Comparison of ENCODE assay signal across 10 cellular contexts in the genomic region with DNA sequence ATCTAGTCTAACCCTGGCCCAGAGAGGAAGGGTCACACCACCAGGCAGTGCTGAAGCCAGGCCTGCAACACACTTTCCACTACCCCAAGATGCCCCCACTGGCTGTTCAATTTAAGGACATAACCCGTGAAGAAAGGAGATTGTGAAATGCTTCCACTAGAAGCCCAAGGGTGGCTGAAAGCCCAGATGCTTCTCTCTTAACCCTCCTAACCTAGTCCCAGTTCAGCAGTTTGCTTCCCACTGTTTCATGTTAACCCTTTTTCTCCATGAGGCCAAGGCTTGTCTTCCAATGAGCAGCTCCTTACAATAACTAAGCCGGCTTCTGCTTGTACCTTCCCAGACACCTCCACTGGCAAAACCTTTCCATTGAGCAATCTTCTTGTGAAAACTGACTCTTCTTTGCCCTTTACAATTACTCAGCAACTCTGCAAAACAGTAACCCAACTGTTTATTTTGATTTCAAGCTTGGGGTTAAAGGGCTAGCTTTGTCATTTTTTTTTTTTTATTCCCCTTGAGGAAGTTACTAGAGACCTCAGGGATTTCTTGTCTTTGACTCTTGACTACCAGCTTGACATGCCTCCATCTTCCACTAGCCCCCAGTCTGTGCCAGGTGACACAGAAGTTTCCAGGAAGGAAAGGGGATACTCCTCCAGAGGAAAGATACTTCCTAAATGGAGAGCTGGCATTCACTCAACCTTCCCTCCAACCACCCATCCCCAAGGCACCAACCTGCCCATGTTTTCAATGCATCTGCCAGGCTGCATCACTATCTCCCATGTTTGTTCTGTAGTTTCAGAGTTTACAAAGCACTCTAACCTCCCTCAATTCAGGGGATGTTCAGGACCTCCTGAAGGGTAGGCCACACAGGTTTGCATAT.
DNase-seq lines count a peak whose midpoint lies in the region; ATAC-seq, FAIRE-seq and TF ChIP-seq lines count a peak whose summit lies in the region.
"Had no signal": no experiment of that assay in that cellular context is flagged by ENCODE, and none has a peak within 500 bp of the region (broad histone marks: within the 10 kb centered on the region; RNA-seq: fewer than 3 reads in every experiment).

No MANE protein-coding gene starts in this region.

- ATAC-seq in right lobe of liver = peak; percentile 62 to 75 (median 69)
- ATAC-seq in HG03045 (IDR thresholded peaks at IDR 0.05; ENCODE audit: unreplicated experiment) = no peak
- ATAC-seq: activated CD4-positive, alpha-beta T cell treated with anti-CD3 and anti-CD28 coated beads for 36 hours had no signal

- H3K27ac Mint-ChIP-seq in MCF 10A (ENCODE audit: low read depth, unreplicated experiment) = peak overlapping the region; percentile 86
- H3K27ac Mint-ChIP-seq: activated CD4-positive, alpha-beta T cell treated with anti-CD3 and anti-CD28 coated beads for 36 hours had no signal

- H3K27ac ChIP-seq in Karpas-422 (ENCODE audit: low read length) = peak overlapping the region; percentile 97
- H3K27ac ChIP-seq in right lobe of liver = peak overlapping the region; percentile 30 to 70 (median 67)

- H3K36me3 Mint-ChIP-seq in MCF 10A (ENCODE audit: insufficient read depth, unreplicated experiment) = no peaks in the 10 kb centered on the region

- H3K9me3 ChIP-seq in Karpas-422 (ENCODE audit: low read length) (no peaks in the 10 kb centered on the region), right lobe of liver (no peaks in the 10 kb centered on the region)

- no peak for FAIRE-seq in GM12891 (lab: Jason Lieb, UNC)

- DNase-seq in ACHN = peak; percentile 55
- DNase-seq in Karpas-422 = peak; percentile 80
- peak; percentile 92 for DNase-seq in MCF 10A (ENCODE audit: unreplicated experiment)
- peak in 2 of 3 donors; percentile 64 to 75 for DNase-seq in right lobe of liver
- DNase-seq in GM12891 (ENCODE audit: insufficient read length, low spot score) = no peak
- no peak for DNase-seq in NCI-H2227 (lab: John Stamatoyannopoulos, UW; ENCODE audit: unreplicated experiment)
- DNase-seq in SHP77 treated with DMSO at 0.1 percent for 48 hours (lab: John Stamatoyannopoulos, UW) = no peak
- DNase-seq: activated CD4-positive, alpha-beta T cell treated with anti-CD3 and anti-CD28 coated beads for 36 hours; NCI-H1092 treated with DMSO at 0.1 percent for 48 hours had no signal

- H3K4me2 ChIP-seq in Karpas-422 (ENCODE audit: low read depth, low read length, poor library complexity, severe bottlenecking) = peak overlapping the region; percentile 27

- no peak overlapping the region for H2AFZ ChIP-seq in Karpas-422 (ENCODE audit: low read length)

- in situ Hi-C loops in ACHN (cut with HindIII; ENCODE audit: low pct_ligation_motif_present, low pct_unique_long_range_greater_than_20kb, low sequenced_read_pairs) = no loop called here

- H3K4me3 ChIP-seq in Karpas-422 (ENCODE audit: low read length) = no peak overlapping the region
- no peak overlapping the region for H3K4me3 ChIP-seq in right lobe of liver

- H3K4me1 Mint-ChIP-seq in MCF 10A (ENCODE audit: insufficient read depth, unreplicated experiment) = peaks cover 23% of the 10 kb centered on the region

- no peaks in the 10 kb centered on the region for H4K20me1 ChIP-seq in Karpas-422 (ENCODE audit: insufficient read depth, low read depth, low read length)

- H3K27me3 ChIP-seq in Karpas-422 (ENCODE audit: low read length) = no peaks in the 10 kb centered on the region
- H3K27me3 ChIP-seq in right lobe of liver = no peaks in the 10 kb centered on the region

- H3K4me1 ChIP-seq in Karpas-422 (ENCODE audit: low read length) (peaks cover 98% of the 10 kb centered on the region), right lobe of liver (peaks cover 0 to 56% (median 25%) of the 10 kb centered on the region in 4 donors)

- H3K9me3 Mint-ChIP-seq in MCF 10A (ENCODE audit: unreplicated experiment) = no peaks in the 10 kb centered on the region

- TF ChIP-seq POLR2A in right lobe of liver (IDR thresholded peaks at IDR 0.05) (no peak), GM12891 (IDR thresholded peaks at IDR 0.05; ENCODE audit: low read depth, low read length) (no peak)

- CTCF ChIA-PET in MCF 10A (lab: Yijun Ruan, JAX) = interaction anchor here (0.8 to 1.2 kb wide), 2 partner anchors 13 to 210 kb away, joined by 3 read pairs; partner anchors contain the start of gene BCL6

- intact Hi-C loops in MCF 10A (cut with micrococcal nuclease) (no loop called here), right lobe of liver (cut with DNase I) (loop anchor here in 1 of 2 donors (10.0 kb wide), 1 partner anchor 151 kb away; no protein-coding TSS in a partner anchor)

- H3K36me3 ChIP-seq in Karpas-422 (ENCODE audit: insufficient read depth, low read length) = 0 out of 2 replicates have a peak, but pooled peaks cover 7% of the 10 kb centered on the region
- no peaks in the 10 kb centered on the region for H3K36me3 ChIP-seq in right lobe of liver

- POLR2A ChIA-PET in MCF 10A (lab: Yijun Ruan, JAX) = interaction anchor here (0.6 to 1.9 kb wide), 6 partner anchors 35 to 215 kb away, joined by 3 to 15 read pairs (median 4); partner anchors contain the start of gene BCL6

- TF ChIP-seq CTCF in MCF 10A (IDR thresholded peaks at IDR 0.05; ENCODE audit: unreplicated experiment) = no peak
- TF ChIP-seq CTCF in right lobe of liver (IDR thresholded peaks at IDR 0.05) = no peak

- H3K79me2 ChIP-seq in Karpas-422 (ENCODE audit: low read length) = no peaks in the 10 kb centered on the region

- 31% methylated on average over 1 of the region's 2 CpGs for WGBS in right lobe of liver (ENCODE audit: insufficient coverage, low coverage, low lambda C conversion rate, missing lambda C conversion rate)

- H3K27me3 Mint-ChIP-seq in MCF 10A (ENCODE audit: insufficient read depth, unreplicated experiment) = no peaks in the 10 kb centered on the region
- H3K27me3 Mint-ChIP-seq: activated CD4-positive, alpha-beta T cell treated with anti-CD3 and anti-CD28 coated beads for 36 hours had no signal

- peak overlapping the region; percentile 84 for H3K9ac ChIP-seq in Karpas-422 (ENCODE audit: low read length)

- H3K9me2 ChIP-seq in Karpas-422 (replicated peaks; ENCODE audit: insufficient read depth, low read length) = no peaks in the 10 kb centered on the region

- no TSS peak for BruUV-seq in MCF 10A (replicated peaks; lab: Mats Ljungman, UMichigan)

- no peak overlapping the region for H3K4me3 Mint-ChIP-seq in MCF 10A (ENCODE audit: unreplicated experiment)
- H3K4me3 Mint-ChIP-seq: activated CD4-positive, alpha-beta T cell treated with anti-CD3 and anti-CD28 coated beads for 36 hours had no signal

TF ChIP-seq in GM12891, 5 proteins besides CTCF, POLR2A, EP300 and RAD21:
- TF ChIP-seq POU2F2 (IDR thresholded peaks at IDR 0.05; ENCODE audit: low read depth, low read length) (no peak), TAF1 (IDR thresholded peaks at IDR 0.05; ENCODE audit: low read depth, low read length) (no peak), POLR2AphosphoS5 (IDR thresholded peaks at IDR 0.05; ENCODE audit: low read depth, low read length) (no peak), SPI1 (IDR thresholded peaks at IDR 0.05; ENCODE audit: low read depth, low read length) (no peak), PAX5 (IDR thresholded peaks at IDR 0.05; ENCODE audit: insufficient read depth, low read length, severe bottlenecking) (no peak)
TF ChIP-seq in GM12891: peak in this region for 0.

Comparison
In these comparisons a context has a peak if more than half of its experiments do, and no peak if none do; other contexts are left out.
1. DNase-seq: peak in ACHN (single experiment), Karpas-422 (single experiment), MCF 10A (single experiment) and right lobe of liver (2 of 3); none in GM12891 (single experiment), NCI-H2227 (single experiment) and SHP77 treated with DMSO at 0.1 percent for 48 hours (single experiment).